In genomic region chr3:28140664-28141063, GRCh38 we compare ENCODE assay signal across 22 cellular contexts.
"Had no signal": no experiment of that assay in that cellular context is flagged by ENCODE, and none has a peak within 500 bp of the region (broad histone marks: within the 10 kb centered on the region; RNA-seq: fewer than 3 reads in every experiment).

No MANE protein-coding gene starts in this region.

- FAIRE-seq: HTR-8/SVneo had no signal

- H3K36me3 ChIP-seq: Peyer's patch, SJSA1 had no signal

- H3K4me2 ChIP-seq: PC-9 had no signal

- H2AFZ ChIP-seq: PC-9 had no signal

- DNase-seq: KBM-7; MV-4-11; NCI-H1048; NCI-H1105; NCI-H1436 treated with DMSO at 0.1 percent for 48 hours; NCI-H1694; NCI-H187 treated with DMSO at 0.1 percent for 48 hours; NCI-H2029 treated with DMSO at 0.1 percent for 48 hours; NCI-H2171 treated with DMSO at 0.1 percent for 48 hours; NCI-H345; NCI-H446 treated with DMSO at 0.1 percent for 48 hours; NCI-H510A treated with DMSO at 0.1 percent for 48 hours; NCI-H526; NCI-H82; NK-92 treated with Interleukin-12 subunit alpha and Interleukin-12 subunit beta, amount 100 ng/mL, for 24 hours; PC-9; SIG-M5 had no signal

- H3K27me3 ChIP-seq: Peyer's patch had no signal

- H3K4me1 ChIP-seq: Peyer's patch, SJSA1 had no signal

- H3K4me3 ChIP-seq: PC-9, Peyer's patch, SJSA1, SK-N-MC had no signal

- H3K27ac ChIP-seq: HL-60, PC-9, Peyer's patch, SJSA1, SK-N-MC had no signal

- H3K9me3 ChIP-seq: Peyer's patch, SJSA1 had no signal
